Comparison of ENCODE assay signal across 1 cellular context in genomic region chr19:6239871-6240676, GRCh38.
TF ChIP-seq lines count a peak whose summit lies in the region.

No MANE protein-coding gene starts in this region.

TF ChIP-seq in GM23338, 12 proteins besides CTCF, POLR2A, EP300 and RAD21 (continued from another document):
- TF ChIP-seq, protein P1, sequence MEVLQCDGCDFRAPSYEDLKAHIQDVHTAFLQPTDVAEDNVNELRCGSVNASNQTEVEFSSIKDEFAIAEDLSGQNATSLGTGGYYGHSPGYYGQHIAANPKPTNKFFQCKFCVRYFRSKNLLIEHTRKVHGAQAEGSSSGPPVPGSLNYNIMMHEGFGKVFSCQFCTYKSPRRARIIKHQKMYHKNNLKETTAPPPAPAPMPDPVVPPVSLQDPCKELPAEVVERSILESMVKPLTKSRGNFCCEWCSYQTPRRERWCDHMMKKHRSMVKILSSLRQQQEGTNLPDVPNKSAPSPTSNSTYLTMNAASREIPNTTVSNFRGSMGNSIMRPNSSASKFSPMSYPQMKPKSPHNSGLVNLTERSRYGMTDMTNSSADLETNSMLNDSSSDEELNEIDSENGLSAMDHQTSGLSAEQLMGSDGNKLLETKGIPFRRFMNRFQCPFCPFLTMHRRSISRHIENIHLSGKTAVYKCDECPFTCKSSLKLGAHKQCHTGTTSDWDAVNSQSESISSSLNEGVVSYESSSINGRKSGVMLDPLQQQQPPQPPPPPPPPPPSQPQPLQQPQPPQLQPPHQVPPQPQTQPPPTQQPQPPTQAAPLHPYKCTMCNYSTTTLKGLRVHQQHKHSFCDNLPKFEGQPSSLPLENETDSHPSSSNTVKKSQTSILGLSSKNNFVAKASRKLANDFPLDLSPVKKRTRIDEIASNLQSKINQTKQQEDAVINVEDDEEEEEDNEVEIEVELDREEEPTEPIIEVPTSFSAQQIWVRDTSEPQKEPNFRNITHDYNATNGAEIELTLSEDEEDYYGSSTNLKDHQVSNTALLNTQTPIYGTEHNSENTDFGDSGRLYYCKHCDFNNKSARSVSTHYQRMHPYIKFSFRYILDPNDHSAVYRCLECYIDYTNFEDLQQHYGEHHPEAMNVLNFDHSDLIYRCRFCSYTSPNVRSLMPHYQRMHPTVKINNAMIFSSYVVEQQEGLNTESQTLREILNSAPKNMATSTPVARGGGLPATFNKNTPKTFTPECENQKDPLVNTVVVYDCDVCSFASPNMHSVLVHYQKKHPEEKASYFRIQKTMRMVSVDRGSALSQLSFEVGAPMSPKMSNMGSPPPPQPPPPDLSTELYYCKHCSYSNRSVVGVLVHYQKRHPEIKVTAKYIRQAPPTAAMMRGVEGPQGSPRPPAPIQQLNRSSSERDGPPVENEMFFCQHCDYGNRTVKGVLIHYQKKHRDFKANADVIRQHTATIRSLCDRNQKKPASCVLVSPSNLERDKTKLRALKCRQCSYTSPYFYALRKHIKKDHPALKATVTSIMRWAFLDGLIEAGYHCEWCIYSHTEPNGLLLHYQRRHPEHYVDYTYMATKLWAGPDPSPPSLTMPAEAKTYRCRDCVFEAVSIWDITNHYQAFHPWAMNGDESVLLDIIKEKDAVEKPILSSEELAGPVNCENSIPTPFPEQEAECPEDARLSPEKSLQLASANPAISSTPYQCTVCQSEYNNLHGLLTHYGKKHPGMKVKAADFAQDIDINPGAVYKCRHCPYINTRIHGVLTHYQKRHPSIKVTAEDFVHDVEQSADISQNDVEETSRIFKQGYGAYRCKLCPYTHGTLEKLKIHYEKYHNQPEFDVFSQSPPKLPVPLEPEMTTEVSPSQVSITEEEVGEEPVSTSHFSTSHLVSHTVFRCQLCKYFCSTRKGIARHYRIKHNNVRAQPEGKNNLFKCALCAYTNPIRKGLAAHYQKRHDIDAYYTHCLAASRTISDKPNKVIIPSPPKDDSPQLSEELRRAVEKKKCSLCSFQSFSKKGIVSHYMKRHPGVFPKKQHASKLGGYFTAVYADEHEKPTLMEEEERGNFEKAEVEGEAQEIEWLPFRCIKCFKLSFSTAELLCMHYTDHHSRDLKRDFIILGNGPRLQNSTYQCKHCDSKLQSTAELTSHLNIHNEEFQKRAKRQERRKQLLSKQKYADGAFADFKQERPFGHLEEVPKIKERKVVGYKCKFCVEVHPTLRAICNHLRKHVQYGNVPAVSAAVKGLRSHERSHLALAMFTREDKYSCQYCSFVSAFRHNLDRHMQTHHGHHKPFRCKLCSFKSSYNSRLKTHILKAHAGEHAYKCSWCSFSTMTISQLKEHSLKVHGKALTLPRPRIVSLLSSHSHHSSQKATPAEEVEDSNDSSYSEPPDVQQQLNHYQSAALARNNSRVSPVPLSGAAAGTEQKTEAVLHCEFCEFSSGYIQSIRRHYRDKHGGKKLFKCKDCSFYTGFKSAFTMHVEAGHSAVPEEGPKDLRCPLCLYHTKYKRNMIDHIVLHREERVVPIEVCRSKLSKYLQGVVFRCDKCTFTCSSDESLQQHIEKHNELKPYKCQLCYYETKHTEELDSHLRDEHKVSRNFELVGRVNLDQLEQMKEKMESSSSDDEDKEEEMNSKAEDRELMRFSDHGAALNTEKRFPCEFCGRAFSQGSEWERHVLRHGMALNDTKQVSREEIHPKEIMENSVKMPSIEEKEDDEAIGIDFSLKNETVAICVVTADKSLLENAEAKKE (CRISPR knock-in tag; IDR thresholded peaks at IDR 0.05), result no peak
- TF ChIP-seq NANOG (IDR thresholded peaks at IDR 0.05; ENCODE audit: borderline replicate concordance) (no peak), REST (IDR thresholded peaks at IDR 0.05; ENCODE audit: unreplicated experiment) (no peak), ZNF331 (CRISPR knock-in tag; IDR thresholded peaks at IDR 0.05; ENCODE audit: low read depth) (no peak), STAT1 (IDR thresholded peaks at IDR 0.05; ENCODE audit: unreplicated experiment) (no peak), EZH2 (IDR thresholded peaks at IDR 0.05; ENCODE audit: low read depth, unreplicated experiment) (no peak)
